Comparison of ENCODE assay signal across 21 cellular contexts in genomic region chr1:94408104-94408503, GRCh38.
"Had no signal": no experiment of that assay in that cellular context is flagged by ENCODE, and none has a peak within 500 bp of the region (broad histone marks: within the 10 kb centered on the region; RNA-seq: fewer than 3 reads in every experiment).

No MANE protein-coding gene starts in this region.

- H3K4me1 Mint-ChIP-seq: activated T-helper 17 cell treated with anti-CD3 and anti-CD28 coated beads, Interleukin-2, amount 50 U/mL, for 72 hours; brain; central memory CD8-positive, alpha-beta T cell had no signal

- H3K27ac Mint-ChIP-seq: activated B cell treated with CpG ODN at 0.5 μM for 24 hours; activated CD4-positive, alpha-beta memory T cell treated with anti-CD3 and anti-CD28 coated beads for 36 hours; activated CD4-positive, alpha-beta T cell treated with anti-CD3 and anti-CD28 coated beads, Interleukin-2, amount 10 ng/mL, durations not matched to agents 7 days and 5 days; activated naive CD4-positive, alpha-beta T cell treated with anti-CD3 and anti-CD28 coated beads for 36 hours; activated naive CD8-positive, alpha-beta T cell; activated T-helper 17 cell treated with anti-CD3 and anti-CD28 coated beads, Interleukin-2, amount 50 U/mL, for 72 hours; T-helper 1 cell treated with Interleukin-12 subunit alpha and Interleukin-12 subunit beta and Interleukin-4 antibody, amounts not matched to agents 30 μg/mL and 1 μg/mL, for 36 hours had no signal

- ATAC-seq: activated T-helper 17 cell treated with anti-CD3 and anti-CD28 coated beads, Interleukin-2, amount 50 U/mL, for 72 hours; K562 had no signal

- H3K9me3 Mint-ChIP-seq: activated B cell treated with CpG ODN at 0.5 μM for 24 hours; activated CD4-positive, alpha-beta memory T cell treated with anti-CD3 and anti-CD28 coated beads for 36 hours; activated CD4-positive, alpha-beta T cell treated with anti-CD3 and anti-CD28 coated beads, Interleukin-2, amount 10 ng/mL, durations not matched to agents 7 days and 5 days; activated naive CD4-positive, alpha-beta T cell treated with anti-CD3 and anti-CD28 coated beads for 36 hours; activated T-helper 17 cell treated with anti-CD3 and anti-CD28 coated beads, Interleukin-2, amount 50 U/mL, for 72 hours; brain; central memory CD8-positive, alpha-beta T cell; T-helper 1 cell treated with Interleukin-12 subunit alpha and Interleukin-12 subunit beta and Interleukin-4 antibody, amounts not matched to agents 30 μg/mL and 1 μg/mL, for 36 hours had no signal

- H3K27ac ChIP-seq: PC-9 had no signal

- DNase-seq: activated B cell treated with CpG ODN at 0.5 μM for 24 hours; activated CD4-positive, alpha-beta memory T cell treated with anti-CD3 and anti-CD28 coated beads for 36 hours; activated CD4-positive, alpha-beta T cell treated with anti-CD3 and anti-CD28 coated beads, Interleukin-2, amount 10 ng/mL, durations not matched to agents 7 days and 5 days; activated CD8-positive, alpha-beta memory T cell treated with anti-CD3 and anti-CD28 coated beads for 24 hours; activated gamma-delta T cell; activated naive CD4-positive, alpha-beta T cell treated with anti-CD3 and anti-CD28 coated beads for 36 hours; activated T-cell treated with anti-CD3 and anti-CD28 coated beads for 4 hours; activated T-cell treated with anti-CD3 and anti-CD28 coated beads, Interleukin-2, amount 50 U/mL, for 48 hours; amygdala; Karpas-422; NCI-H1092; NCI-H1417; NCI-H1930; PC-9; SHP77 treated with DMSO at 0.1 percent for 48 hours had no signal

- H3K4me3 ChIP-seq: K562, PC-9 had no signal

- H3K4me3 Mint-ChIP-seq: activated B cell treated with CpG ODN at 0.5 μM for 24 hours; activated CD4-positive, alpha-beta memory T cell treated with anti-CD3 and anti-CD28 coated beads for 36 hours; activated CD4-positive, alpha-beta T cell treated with anti-CD3 and anti-CD28 coated beads, Interleukin-2, amount 10 ng/mL, durations not matched to agents 7 days and 5 days; activated naive CD4-positive, alpha-beta T cell treated with anti-CD3 and anti-CD28 coated beads for 36 hours; activated naive CD8-positive, alpha-beta T cell; activated T-helper 17 cell treated with anti-CD3 and anti-CD28 coated beads, Interleukin-2, amount 50 U/mL, for 72 hours; brain; central memory CD8-positive, alpha-beta T cell; T-helper 1 cell treated with Interleukin-12 subunit alpha and Interleukin-12 subunit beta and Interleukin-4 antibody, amounts not matched to agents 30 μg/mL and 1 μg/mL, for 36 hours had no signal

- H3K36me3 Mint-ChIP-seq: activated CD4-positive, alpha-beta memory T cell treated with anti-CD3 and anti-CD28 coated beads for 36 hours; activated naive CD8-positive, alpha-beta T cell; brain had no signal
